In genomic region chr3:50254577-50255250, GRCh38 we compare ENCODE assay signal across 1 cellular context.
TF ChIP-seq lines count a peak whose summit lies in the region.

No MANE protein-coding gene starts in this region.

TF ChIP-seq in WTC11, 78 proteins besides CTCF, POLR2A, EP300 and RAD21 (continued from another document):
- TF ChIP-seq ARID4B (CRISPR knock-in tag; IDR thresholded peaks at IDR 0.05; ENCODE audit: borderline replicate concordance), result no peak
- TF ChIP-seq PRDM15 (CRISPR knock-in tag; IDR thresholded peaks at IDR 0.05), result no peak
- no peak for TF ChIP-seq CBFB (CRISPR knock-in tag; IDR thresholded peaks at IDR 0.05; ENCODE audit: low read depth)
- no peak for TF ChIP-seq CREM (CRISPR knock-in tag; IDR thresholded peaks at IDR 0.05)
